ENCODE assay signal across 8 cellular contexts in genomic region chr1:212595787-212596714, GRCh38. TPM values are rescaled to one million over a fixed set of nuclear protein-coding genes. Genes with fewer than 3 reads are reported as not detected.
DNase-seq lines count a peak whose midpoint lies in the region; ATAC-seq and TF ChIP-seq lines count a peak whose summit lies in the region.

No MANE protein-coding gene starts in this region.

- H3K27ac ChIP-seq in mammary epithelial cell (ENCODE audit: insufficient read depth, low read depth, low read length), result peak overlapping the region; percentile 95
- peak overlapping the region; percentile 63 for H3K27ac ChIP-seq in vagina

- peaks cover 8% of the 10 kb centered on the region for H3K27me3 Mint-ChIP-seq in memory B cell

- peak overlapping the region; percentile 46 for H2AFZ ChIP-seq in mammary epithelial cell (ENCODE audit: low read depth, low read length)

- H3K27me3 ChIP-seq in mammary epithelial cell (ENCODE audit: insufficient read depth, low read length), result no peaks in the 10 kb centered on the region
- no peaks in the 10 kb centered on the region for H3K27me3 ChIP-seq in vagina

- H3K4me1 ChIP-seq in mammary epithelial cell (ENCODE audit: insufficient read depth, low read length) (peaks cover 27% of the 10 kb centered on the region), vagina (no peaks in the 10 kb centered on the region)

- dilution Hi-C loops in mammary epithelial cell (cut with HindIII; ENCODE audit: low sequenced_read_pairs), result no loop called here

- intact Hi-C loops in mammary epithelial cell (cut with micrococcal nuclease) (loop anchor here (1.0 to 2.0 kb wide), 6 partner anchors 12 to 559 kb away; partner anchors contain the start of gene ATF3), vagina (cut with DNase I) (no loop called here)

- no peak for TF ChIP-seq POLR2A in vagina (IDR thresholded peaks at IDR 0.05)

- peak overlapping the region; percentile 48 for H3K27ac Mint-ChIP-seq in memory B cell

- 0% methylated on average over 8 of the region's 8 CpGs for WGBS in mammary epithelial cell (ENCODE audit: low coverage, missing lambda C conversion rate)

- no peaks in the 10 kb centered on the region for H4K20me1 ChIP-seq in mammary epithelial cell (ENCODE audit: insufficient read depth, low read length)

- BruUV-seq in mammary epithelial cell (replicated peaks; lab: Mats Ljungman, UMichigan), result TSS peak; percentile 96

- H3K4me1 Mint-ChIP-seq in memory B cell, result peaks cover 9% of the 10 kb centered on the region

- in situ Hi-C loops in mammary epithelial cell (cut with MboI; ENCODE audit: low sequenced_read_pairs in 2 of 2), result loop anchor here in 1 of 2 donors (10.0 kb wide), 1 partner anchor 111 kb away; no protein-coding TSS in a partner anchor

- DNase-seq in DMS53 treated with DMSO at 0.1 percent for 48 hours (lab: John Stamatoyannopoulos, UW; ENCODE audit: unreplicated experiment), result peak; percentile 77
- DNase-seq in SIG-M5 (lab: John Stamatoyannopoulos, UW), result peak; percentile 19
- peak; percentile 98 for DNase-seq in mammary epithelial cell
- peak in 1 of 2 donors; percentile 25 for DNase-seq in memory B cell (ENCODE audit: low spot score in 2 of 2)
- DNase-seq in vagina (ENCODE audit: extremely low spot score in 2 of 2), result peak in 1 of 2 donors; percentile 54
- no peak for DNase-seq in GOT3 (lab: John Stamatoyannopoulos, UW)

- CTCF ChIA-PET in mammary epithelial cell (lab: Charles Lee; ENCODE audit: low non-redundant PET), result interaction anchor here (0.9 kb wide), 1 partner anchor 119 kb away, joined by 3 read pairs; no protein-coding TSS in a partner anchor

- TF ChIP-seq CTCF in mammary epithelial cell (conservative IDR thresholded peaks at IDR 0.05 in 1 of 2, IDR thresholded peaks at IDR 0.05 in 1 of 2; ENCODE audit: extremely low read depth in 1 of 2, insufficient read depth in 1 of 2, low read depth in 1 of 2, low read length in 2 of 2), result peak; percentile 75 to 81
- TF ChIP-seq CTCF in vagina (IDR thresholded peaks at IDR 0.05), result no peak

- ATAC-seq in GM19397 (IDR thresholded peaks at IDR 0.05; ENCODE audit: unreplicated experiment), result peak; percentile 82
- peak; percentile 97 for ATAC-seq in HG03432 (IDR thresholded peaks at IDR 0.05; ENCODE audit: unreplicated experiment)
- ATAC-seq in memory B cell (ENCODE audit: low read depth), result peak; percentile 94

- peak overlapping the region; percentile 74 for H3K9ac ChIP-seq in mammary epithelial cell (ENCODE audit: insufficient read depth, low read length)

- no peaks in the 10 kb centered on the region for H3K79me2 ChIP-seq in mammary epithelial cell (ENCODE audit: insufficient read depth, low read length)

- H3K4me2 ChIP-seq in mammary epithelial cell (ENCODE audit: insufficient read depth, low read depth, low read length), result peak overlapping the region; percentile 59

- H3K9me3 ChIP-seq in mammary epithelial cell (replicated peaks; ENCODE audit: insufficient read depth, low read length), result no peaks in the 10 kb centered on the region
- no peaks in the 10 kb centered on the region for H3K9me3 ChIP-seq in vagina

- H3K4me3 Mint-ChIP-seq in memory B cell, result peak overlapping the region; percentile 49

- H3K9me3 Mint-ChIP-seq in memory B cell, result no peaks in the 10 kb centered on the region

- H3K36me3 ChIP-seq in mammary epithelial cell (ENCODE audit: insufficient read depth, low read length) (no peaks in the 10 kb centered on the region), vagina (no peaks in the 10 kb centered on the region)

- peaks cover 2% of the 10 kb centered on the region for H3K36me3 Mint-ChIP-seq in memory B cell

- H3K4me3 ChIP-seq in mammary epithelial cell (replicated peaks in 1 of 3; ENCODE audit: insufficient read depth in 1 of 3, low read depth in 2 of 3, low read length in 3 of 3) (peak overlapping the region; percentile 2 to 7 (median 5)), vagina (no peak overlapping the region)

RNA-seq across cellular contexts. Expression of gene ATF3, which starts 12.5 kb away (rescaled TPM):
- 10 to 100 TPM in 1 of 2 donors, 1 to 10 TPM in 1; 3.5 to 17.8 TPM for total RNA-seq in mammary epithelial cell
- polyA plus RNA-seq in mammary epithelial cell, result 1.3 TPM
- polyA minus RNA-seq in mammary epithelial cell, result 2.3 TPM
- 34.9 TPM for total RNA-seq in vagina

Comparison
In these comparisons a context has a peak if more than half of its experiments do, and no peak if none do; other contexts are left out.
1. H3K4me3 ChIP-seq: peak in mammary epithelial cell (3 of 3); none in vagina (0 of 2).
2. CTCF ChIP-seq: peak in mammary epithelial cell (2 of 2); none in vagina (0 of 3).
3. Peak in every context shown above with its lines, with median percentiles within 50 percentile points of each other: ATAC-seq.